In the genomic region with DNA sequence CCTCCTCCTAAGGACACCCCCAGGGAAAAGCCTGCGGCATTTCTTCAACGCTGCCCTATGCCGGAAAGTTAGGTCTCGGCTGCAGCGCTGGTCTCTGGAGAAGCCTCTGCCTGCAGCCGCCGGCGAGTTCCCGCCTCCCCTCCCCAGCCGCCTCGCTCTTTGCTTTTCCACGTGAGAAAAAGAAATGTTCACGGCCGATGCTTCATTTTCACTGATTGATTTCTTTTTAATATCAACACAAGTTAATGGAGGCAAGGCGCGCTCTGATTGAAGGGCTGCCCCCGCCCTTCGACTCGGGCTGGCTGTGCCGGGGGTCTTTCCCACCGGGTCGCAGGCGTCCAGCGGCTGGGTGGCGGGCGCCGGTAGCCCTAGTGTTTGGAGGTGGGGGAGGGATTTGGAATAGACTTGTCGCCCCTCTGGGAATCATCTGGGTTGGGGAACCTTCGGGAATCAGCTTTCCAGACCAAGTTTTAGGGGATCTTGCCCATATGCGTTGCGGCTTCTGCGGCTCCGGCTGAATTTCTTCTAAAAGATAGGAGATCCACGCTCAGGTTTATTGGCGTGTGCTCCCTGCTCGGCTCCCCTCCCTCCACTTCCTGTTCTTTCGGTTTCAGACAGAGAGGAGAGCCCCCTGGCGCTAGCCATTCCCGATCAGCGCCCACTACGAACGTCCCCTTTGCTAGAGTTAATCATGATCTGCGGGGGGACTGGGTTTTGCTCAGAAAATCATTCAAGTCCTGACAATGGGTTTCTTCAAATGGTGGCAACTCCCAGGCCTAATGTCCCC, we compare ENCODE assay signal across 8 cellular contexts. TPM values are rescaled to one million over a fixed set of nuclear protein-coding genes. Genes with fewer than 3 reads are reported as not detected.
DNase-seq lines count a peak whose midpoint lies in the region; ATAC-seq lines count a peak whose summit lies in the region.

No MANE protein-coding gene starts in this region.

- no peaks in the 10 kb centered on the region for H3K36me3 Mint-ChIP-seq in activated naive CD8-positive, alpha-beta T cell
- H3K36me3 Mint-ChIP-seq in stimulated activated memory B cell treated with anti-CD40 and anti-IgM and Interleukin-4, amounts not matched to agents 10 μg/mL and 1 μg/mL and 100 μg/mL, for 72 hours: no peaks in the 10 kb centered on the region

- H3K9me3 Mint-ChIP-seq in activated naive CD8-positive, alpha-beta T cell (ENCODE audit: low read depth): no peaks in the 10 kb centered on the region
- no peaks in the 10 kb centered on the region for H3K9me3 Mint-ChIP-seq in stimulated activated memory B cell treated with anti-CD40 and anti-IgM and Interleukin-4, amounts not matched to agents 10 μg/mL and 1 μg/mL and 100 μg/mL, for 72 hours

- H3K4me3 ChIP-seq in iPS-15b (ENCODE audit: low read depth, low read length): peak overlapping the region; percentile 69

- peaks cover 32% of the 10 kb centered on the region for H3K27me3 Mint-ChIP-seq in activated naive CD8-positive, alpha-beta T cell
- peaks cover 34% of the 10 kb centered on the region for H3K27me3 Mint-ChIP-seq in stimulated activated memory B cell treated with anti-CD40 and anti-IgM and Interleukin-4, amounts not matched to agents 10 μg/mL and 1 μg/mL and 100 μg/mL, for 72 hours

- peaks cover 63% of the 10 kb centered on the region for H3K27me3 ChIP-seq in iPS-15b (ENCODE audit: control insufficient read depth, insufficient read depth, low read length)

- DNase-seq in DMS 273 (lab: John Stamatoyannopoulos, UW; ENCODE audit: unreplicated experiment) (peak; percentile 64), DMS 273 treated with DMSO at 0.1 percent for 48 hours (lab: John Stamatoyannopoulos, UW) (no peak), NCI-H2227 treated with DMSO at 0.1 percent for 48 hours (lab: John Stamatoyannopoulos, UW) (no peak), HT-29 (ENCODE audit: low spot score) (no peak)

- peak overlapping the region; percentile 76 for H3K4me3 Mint-ChIP-seq in activated naive CD8-positive, alpha-beta T cell
- peak overlapping the region; percentile 70 for H3K4me3 Mint-ChIP-seq in stimulated activated memory B cell treated with anti-CD40 and anti-IgM and Interleukin-4, amounts not matched to agents 10 μg/mL and 1 μg/mL and 100 μg/mL, for 72 hours

- H3K4me1 ChIP-seq in iPS-15b (ENCODE audit: control insufficient read depth, insufficient read depth, low read length): peaks cover 14% of the 10 kb centered on the region

- H3K4me1 Mint-ChIP-seq in activated naive CD8-positive, alpha-beta T cell (ENCODE audit: low read depth): peaks cover 28% of the 10 kb centered on the region
- peaks cover 46% of the 10 kb centered on the region for H3K4me1 Mint-ChIP-seq in stimulated activated memory B cell treated with anti-CD40 and anti-IgM and Interleukin-4, amounts not matched to agents 10 μg/mL and 1 μg/mL and 100 μg/mL, for 72 hours

- no peak overlapping the region for H3K27ac Mint-ChIP-seq in activated naive CD8-positive, alpha-beta T cell
- H3K27ac Mint-ChIP-seq in stimulated activated memory B cell treated with anti-CD40 and anti-IgM and Interleukin-4, amounts not matched to agents 10 μg/mL and 1 μg/mL and 100 μg/mL, for 72 hours: peak overlapping the region; percentile 23

- H3K9ac ChIP-seq in iPS-15b (ENCODE audit: low read depth, low read length): no peak overlapping the region

- no peaks in the 10 kb centered on the region for H3K9me3 ChIP-seq in iPS-15b (ENCODE audit: control insufficient read depth, insufficient read depth, low read length)

- no peak for ATAC-seq in stimulated activated memory B cell treated with anti-CD40 and anti-IgM and Interleukin-4, amounts not matched to agents 10 μg/mL and 1 μg/mL and 100 μg/mL, for 72 hours
- ATAC-seq in GM18909 (IDR thresholded peaks at IDR 0.05; ENCODE audit: poor library complexity, unreplicated experiment): no peak

- H3K36me3 ChIP-seq in iPS-15b (ENCODE audit: control insufficient read depth, insufficient read depth, low read length): no peaks in the 10 kb centered on the region

RNA-seq across cellular contexts. Expression of gene NRP2, which starts 4.1 kb away (rescaled TPM):
- total RNA-seq in HT-29 (2014; rRNA removed; shearing (Covaris generic)): 1.1 and 1.2 TPM in 2 replicates
